8 cellular contexts compared by ENCODE assay signal in genomic region chr5:100900142-100900795, GRCh38. TPM values are rescaled to one million over a fixed set of nuclear protein-coding genes. Genes with fewer than 3 reads are reported as not detected.
DNase-seq lines count a peak whose midpoint lies in the region; ATAC-seq and TF ChIP-seq lines count a peak whose summit lies in the region.

No MANE protein-coding gene starts in this region.

- peak; percentile 4 for ATAC-seq in GM21737 (IDR thresholded peaks at IDR 0.05; ENCODE audit: unreplicated experiment)

- TF ChIP-seq POLR2A in vagina (IDR thresholded peaks at IDR 0.05), result no peak

- peak overlapping the region; percentile 82 for H3K27ac ChIP-seq in DOHH2 (ENCODE audit: low read depth, low read length)
- H3K27ac ChIP-seq in vagina, result peak overlapping the region; percentile 80

- H4K20me1 ChIP-seq in DOHH2 (ENCODE audit: control insufficient read depth, insufficient read depth, low read depth, low read length), result no peaks in the 10 kb centered on the region

- peaks cover 70% of the 10 kb centered on the region for H3K4me1 ChIP-seq in DOHH2 (ENCODE audit: control insufficient read depth, low read length)
- H3K4me1 ChIP-seq in vagina, result peaks cover 39% of the 10 kb centered on the region

- TF ChIP-seq CTCF in DOHH2 (IDR thresholded peaks at IDR 0.05; ENCODE audit: low read depth, low read length, poor library complexity, severe bottlenecking) (peak; percentile 82), fibroblast of pulmonary artery (IDR thresholded peaks at IDR 0.05; ENCODE audit: low read length, missing control alignments) (peak; percentile 21), neural crest cell (conservative IDR thresholded peaks at IDR 0.05) (peak; percentile 35), vagina (IDR thresholded peaks at IDR 0.05) (no peak)

- H3K9me3 ChIP-seq in DOHH2 (ENCODE audit: control insufficient read depth, insufficient read depth, low read length) (no peaks in the 10 kb centered on the region; the same call in 1 of the 2 replicates), vagina (no peaks in the 10 kb centered on the region)

- H3K4me1 Mint-ChIP-seq in neural crest cell, result peaks cover 38% of the 10 kb centered on the region

- H3K9me3 Mint-ChIP-seq in neural crest cell, result no peaks in the 10 kb centered on the region

- peak overlapping the region; percentile 89 for H3K4me3 ChIP-seq in DOHH2 (ENCODE audit: low read length)
- H3K4me3 ChIP-seq in fibroblast of pulmonary artery (replicated peaks; ENCODE audit: low read depth, low read length), result peak overlapping the region; percentile 63
- peak overlapping the region; percentile 62 to 63 for H3K4me3 ChIP-seq in vagina

- no peaks in the 10 kb centered on the region for H3K36me3 Mint-ChIP-seq in neural crest cell (ENCODE audit: low read depth)

- H3K4me3 Mint-ChIP-seq in neural crest cell, result peak overlapping the region; percentile 86

- peaks cover 42% of the 10 kb centered on the region for H3K36me3 ChIP-seq in DOHH2 (ENCODE audit: control insufficient read depth, low read length)
- H3K36me3 ChIP-seq in vagina, result no peaks in the 10 kb centered on the region

- DNase-seq in NCI-H1694 treated with DMSO at 0.1 percent for 48 hours (lab: John Stamatoyannopoulos, UW), result peak; percentile 46
- DNase-seq in activated CD8-positive, alpha-beta memory T cell treated with anti-CD3 and anti-CD28 coated beads for 4 hours (ENCODE audit: low read depth in 2 of 2), result peak; percentile 20 to 45
- peak; percentile 54 for DNase-seq in fibroblast of pulmonary artery (ENCODE audit: low read depth)
- no peak for DNase-seq in neural crest cell (ENCODE audit: low read depth, low spot score)
- peak in 1 of 2 donors; percentile 83 for DNase-seq in vagina (ENCODE audit: extremely low spot score in 2 of 2)
- no peak for DNase-seq in mesenteric fat pad (ENCODE audit: low spot score)

- H3K27me3 Mint-ChIP-seq in neural crest cell (ENCODE audit: low read depth), result peaks cover 54% of the 10 kb centered on the region

- peaks cover 24% of the 10 kb centered on the region for H3F3A ChIP-seq in DOHH2 (ENCODE audit: control insufficient read depth, insufficient read depth)

- H3K27me3 ChIP-seq in DOHH2 (ENCODE audit: control insufficient read depth, low read length), result peaks cover 4% of the 10 kb centered on the region; the same call in 1 of the 2 replicates
- H3K27me3 ChIP-seq in vagina, result no peaks in the 10 kb centered on the region

- H3K4me2 ChIP-seq in DOHH2 (ENCODE audit: low read length), result peak overlapping the region; percentile 95

- intact Hi-C loops in vagina (cut with DNase I), result no loop called here

- H3K27ac Mint-ChIP-seq in neural crest cell (ENCODE audit: unreplicated experiment), result no peak overlapping the region

- H3K79me2 ChIP-seq in DOHH2 (ENCODE audit: control insufficient read depth, low read length), result peaks cover 64% of the 10 kb centered on the region

- H3K9me2 ChIP-seq in DOHH2 (replicated peaks; ENCODE audit: control insufficient read depth, low read length), result no peaks in the 10 kb centered on the region

RNA-seq across cellular contexts. Expression of gene ST8SIA4, which starts 2.8 kb away (rescaled TPM):
- total RNA-seq in neural crest cell, result 3.6 and 5.9 TPM in 2 replicates
- 4.2 TPM for total RNA-seq in vagina
- 17.5 TPM for total RNA-seq in mesenteric fat pad

Comparison
In these comparisons a context has a peak if more than half of its experiments do, and no peak if none do; other contexts are left out.
1. CTCF ChIP-seq: peak in DOHH2 (single experiment), fibroblast of pulmonary artery (single experiment) and neural crest cell (single experiment); none in vagina (0 of 3).
2. DNase-seq: peak in NCI-H1694 treated with DMSO at 0.1 percent for 48 hours (single experiment), activated CD8-positive, alpha-beta memory T cell treated with anti-CD3 and anti-CD28 coated beads for 4 hours (2 of 2) and fibroblast of pulmonary artery (single experiment); none in neural crest cell (single experiment) and mesenteric fat pad (single experiment).
3. Peak in every context shown above with its lines, with median percentiles within 50 percentile points of each other: H3K4me3 ChIP-seq.